Comparison of ENCODE assay signal across 9 cellular contexts in the genomic region with DNA sequence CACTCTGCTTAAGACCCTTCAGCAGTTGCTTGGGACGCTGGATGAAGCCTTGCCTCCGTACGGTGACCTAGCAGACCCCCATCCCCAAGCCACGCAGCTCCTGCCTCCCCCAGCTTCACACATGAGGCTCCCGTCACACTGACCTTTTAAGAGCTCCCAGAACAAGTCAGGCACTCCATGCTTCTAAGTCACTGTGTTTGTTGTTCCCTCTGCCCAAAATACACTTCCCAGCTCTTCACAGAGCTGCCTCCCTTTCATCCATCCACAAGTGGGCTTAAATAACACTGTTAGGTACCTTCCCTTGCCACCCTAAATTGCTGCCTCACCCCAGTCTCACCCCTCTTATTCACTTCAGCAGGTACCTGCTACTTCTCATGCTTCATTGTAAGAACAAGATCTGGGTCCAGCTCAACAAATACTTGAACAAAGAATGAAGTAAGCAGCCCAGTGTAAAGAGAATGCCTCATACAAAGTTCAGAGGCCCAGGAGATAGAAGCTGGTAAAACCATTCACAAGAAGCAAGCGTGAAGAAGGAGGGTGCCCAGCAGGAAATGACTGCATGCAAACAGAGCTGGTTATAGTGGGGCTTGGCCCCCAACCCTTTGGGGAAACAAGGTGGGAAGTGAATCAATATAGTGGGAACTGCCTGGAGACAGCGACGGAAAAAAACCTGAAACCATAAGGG. TPM values are rescaled to one million over a fixed set of nuclear protein-coding genes. Genes with fewer than 3 reads are reported as not detected.
DNase-seq lines count a peak whose midpoint lies in the region; ATAC-seq and TF ChIP-seq lines count a peak whose summit lies in the region.
"Had no signal": no experiment of that assay in that cellular context is flagged by ENCODE, and none has a peak within 500 bp of the region (broad histone marks: within the 10 kb centered on the region; RNA-seq: fewer than 3 reads in every experiment).

No MANE protein-coding gene starts in this region.

- H3K27ac Mint-ChIP-seq in activated CD4-positive, alpha-beta memory T cell treated with anti-CD3 and anti-CD28 coated beads for 36 hours = peak overlapping the region; percentile 71

- no peaks in the 10 kb centered on the region for H3K9me3 Mint-ChIP-seq in activated CD4-positive, alpha-beta memory T cell treated with anti-CD3 and anti-CD28 coated beads for 36 hours

- H3K9me3 ChIP-seq in heart right ventricle (no peaks in the 10 kb centered on the region), right atrium auricular region (no peaks in the 10 kb centered on the region), right lobe of liver (no peaks in the 10 kb centered on the region), upper lobe of left lung (no peaks in the 10 kb centered on the region)

- H3K4me1 ChIP-seq in heart right ventricle (peaks cover 8 to 83% (median 53%) of the 10 kb centered on the region in 9 donors), right atrium auricular region (peaks cover 0 to 55% of the 10 kb centered on the region in 2 donors), right lobe of liver (peaks cover 0 to 68% (median 28%) of the 10 kb centered on the region in 4 donors), upper lobe of left lung (peaks cover 56 to 83% (median 75%) of the 10 kb centered on the region in 4 donors)

- H3K27me3 ChIP-seq in heart right ventricle (no peaks in the 10 kb centered on the region), right atrium auricular region (no peaks in the 10 kb centered on the region), right lobe of liver (no peaks in the 10 kb centered on the region), upper lobe of left lung (no peaks in the 10 kb centered on the region)

- WGBS in heart right ventricle, 2 donors = 76 to 80% methylated on average over 8 of the region's 8 CpGs
- WGBS in right lobe of liver (ENCODE audit: insufficient coverage, low coverage, low lambda C conversion rate, missing lambda C conversion rate) = 77% methylated on average over 4 of the region's 8 CpGs
- 66 to 76% methylated on average over 8 of the region's 8 CpGs for WGBS in upper lobe of left lung, 2 donors

- POLR2A ChIA-PET in activated CD4-positive, alpha-beta memory T cell treated with anti-CD3 and anti-CD28 coated beads for 36 hours (lab: Charles Lee) = interaction anchor here (1.1 to 2.1 kb wide), 5 partner anchors 8 to 114 kb away, joined by 3 to 6 read pairs (median 4); a partner anchor contains a TSS

- H3K27ac ChIP-seq in heart right ventricle (peak overlapping the region in 6 of 10 donors; percentile 11 to 66 (median 31)), right atrium auricular region (peak overlapping the region in 1 of 2 donors; percentile 10), right lobe of liver (peak overlapping the region in 2 of 3 donors; percentile 47 to 70), upper lobe of left lung (peak overlapping the region; percentile 55 to 100 (median 84))

- H3K4me3 ChIP-seq in heart right ventricle = no peak overlapping the region
- H3K4me3 ChIP-seq in right atrium auricular region = no peak overlapping the region
- H3K4me3 ChIP-seq in right lobe of liver = no peak overlapping the region
- no peak overlapping the region for H3K4me3 ChIP-seq in upper lobe of left lung

- TF ChIP-seq EP300 in upper lobe of left lung (IDR thresholded peaks at IDR 0.05) = peak in 1 of 4 donors; percentile 57

- DNase-seq in heart right ventricle = no peak
- DNase-seq in right atrium auricular region (ENCODE audit: low spot score) = no peak
- peak; percentile 12 for DNase-seq in activated CD4-positive, alpha-beta memory T cell treated with anti-CD3 and anti-CD28 coated beads for 36 hours
- peak in 1 of 3 donors; percentile 33 for DNase-seq in right lobe of liver
- DNase-seq in upper lobe of left lung = peak in 1 of 2 donors; percentile 48
- DNase-seq in EL = no peak
- DNase-seq: activated CD8-positive, alpha-beta memory T cell treated with anti-CD3 and anti-CD28 coated beads, Interleukin-2, amount 50 U/mL, for 4 hours had no signal

- TF ChIP-seq CTCF in heart right ventricle (IDR thresholded peaks at IDR 0.05) (no peak), right atrium auricular region (IDR thresholded peaks at IDR 0.05) (no peak), right lobe of liver (IDR thresholded peaks at IDR 0.05) (no peak), upper lobe of left lung (IDR thresholded peaks at IDR 0.05) (no peak)

- H3K4me3 Mint-ChIP-seq in activated CD4-positive, alpha-beta memory T cell treated with anti-CD3 and anti-CD28 coated beads for 36 hours = no peak overlapping the region

- TF ChIP-seq POLR2A in right lobe of liver (IDR thresholded peaks at IDR 0.05) (no peak), upper lobe of left lung (IDR thresholded peaks at IDR 0.05) (peak in 1 of 4 donors; percentile 34)

- H3K36me3 Mint-ChIP-seq in activated CD4-positive, alpha-beta memory T cell treated with anti-CD3 and anti-CD28 coated beads for 36 hours = peaks cover 30% of the 10 kb centered on the region

- ATAC-seq in heart right ventricle (peak in 3 of 8 donors; percentile 37 to 51 (median 47)), right lobe of liver (peak in 3 of 4 donors; percentile 4 to 13 (median 4)), upper lobe of left lung (ENCODE audit: low FRiP score in 2 of 2) (peak; percentile 35 to 86), GM19467 (IDR thresholded peaks at IDR 0.05; ENCODE audit: unreplicated experiment) (no peak), GM21447 (IDR thresholded peaks at IDR 0.05; ENCODE audit: unreplicated experiment) (no peak)

- no peaks in the 10 kb centered on the region for H3K27me3 Mint-ChIP-seq in activated CD4-positive, alpha-beta memory T cell treated with anti-CD3 and anti-CD28 coated beads for 36 hours

- H3K36me3 ChIP-seq in heart right ventricle (peaks cover 0 to 35% (median 0%) of the 10 kb centered on the region in 9 donors), right atrium auricular region (no peaks in the 10 kb centered on the region), right lobe of liver (no peaks in the 10 kb centered on the region), upper lobe of left lung (peaks cover 0 to 16% (median 0%) of the 10 kb centered on the region in 4 donors)

- H3K4me1 Mint-ChIP-seq in activated CD4-positive, alpha-beta memory T cell treated with anti-CD3 and anti-CD28 coated beads for 36 hours (ENCODE audit: low read depth) = peaks cover 86% of the 10 kb centered on the region

- intact Hi-C loops in heart right ventricle (cut with DNase I) = loop anchor here in 5 of 10 donors (5.0 to 10.0 kb wide), 6 partner anchors 46 to 274 kb away; a partner anchor contains a TSS
- intact Hi-C loops in activated CD4-positive, alpha-beta memory T cell treated with anti-CD3 and anti-CD28 coated beads for 36 hours (cut with micrococcal nuclease) = no loop called here
- intact Hi-C loops in right lobe of liver (cut with DNase I) = loop anchor here (10.0 kb wide), 2 partner anchors 56 to 66 kb away; no protein-coding TSS in a partner anchor

- CTCF ChIA-PET in activated CD4-positive, alpha-beta memory T cell treated with anti-CD3 and anti-CD28 coated beads for 36 hours (lab: Charles Lee) = interaction anchor here (0.6 kb wide), 2 partner anchors 64 to 916 kb away, joined by 3 to 4 read pairs; no protein-coding TSS in a partner anchor

RNA-seq across cellular contexts. Expression of a gene that starts 5.8 kb away (rescaled TPM):
- total RNA-seq in heart right ventricle = 10 to 100 TPM; 26.8 to 36.1 (median 30.6) TPM
- 10 to 100 TPM; 15.2 to 22.8 TPM for polyA plus RNA-seq in heart right ventricle
- total RNA-seq in right atrium auricular region = 10 to 100 TPM; 29.0 to 32.1 TPM
- 10 to 100 TPM; 65.1 to 75.5 TPM for total RNA-seq in activated CD4-positive, alpha-beta memory T cell treated with anti-CD3 and anti-CD28 coated beads for 36 hours
- total RNA-seq in right lobe of liver = 10 to 100 TPM; 22.8 to 34.0 (median 26.9) TPM
- total RNA-seq in upper lobe of left lung = 100 to 1,000 TPM in 2 of 6 donors, 10 to 100 TPM in 4; 52.7 to 142 (median 64.7) TPM

RNA-seq across cellular contexts. Expression of a gene that starts 48.6 kb away (rescaled TPM):
- total RNA-seq in heart right ventricle (10 to 100 TPM; 16.8 to 29.3 (median 23.9) TPM), right atrium auricular region (10 to 100 TPM; 29.5 to 38.1 TPM), right lobe of liver (10 to 100 TPM; 43.2 to 63.3 (median 54.0) TPM), upper lobe of left lung (100 to 1,000 TPM in 5 of 6 donors, 10 to 100 TPM in 1; 81.2 to 148 (median 117) TPM)
- 10 to 100 TPM; 30.0 to 46.7 TPM for polyA plus RNA-seq in heart right ventricle
- 10 to 100 TPM; 28.4 to 29.9 TPM for total RNA-seq in activated CD4-positive, alpha-beta memory T cell treated with anti-CD3 and anti-CD28 coated beads for 36 hours

Comparison
In these comparisons a context has a peak if more than half of its experiments do, and no peak if none do; other contexts are left out.
1. ATAC-seq: peak in right lobe of liver (3 of 4) and upper lobe of left lung (2 of 2); none in GM19467 (single experiment) and GM21447 (single experiment).